Comparison of ENCODE assay signal across 27 cellular contexts in the genomic region with DNA sequence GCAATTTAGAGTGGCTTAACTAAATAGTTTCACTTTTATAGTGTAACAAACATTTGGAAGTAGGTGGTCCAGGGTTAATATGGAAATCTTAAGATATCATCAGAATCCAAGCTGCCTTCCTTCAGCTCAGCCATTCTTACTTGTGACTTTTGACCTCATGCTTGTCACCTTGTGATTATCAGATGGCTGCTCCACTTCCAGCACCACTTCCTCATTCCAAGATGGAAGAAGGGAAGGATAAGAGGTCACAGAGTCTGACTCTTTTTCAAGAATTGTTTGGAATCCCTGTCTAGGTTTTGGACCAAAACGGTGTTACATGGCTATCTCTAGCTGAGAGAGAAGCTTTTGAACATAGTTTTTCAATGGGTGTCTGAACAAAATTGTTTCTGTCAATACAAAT. TPM values are rescaled to one million over a fixed set of nuclear protein-coding genes. Genes with fewer than 3 reads are reported as not detected.
A peak's percentile ranks its signal among the peaks of the same experiment; 100 is the strongest.
DNase-seq lines count a peak whose midpoint lies in the region; ATAC-seq, FAIRE-seq and TF ChIP-seq lines count a peak whose summit lies in the region.
"Had no signal": no experiment of that assay in that cellular context is flagged by ENCODE, and none has a peak within 500 bp of the region (broad histone marks: within the 10 kb centered on the region; RNA-seq: fewer than 3 reads in every experiment).

No MANE protein-coding gene starts in this region.

- H3K4me1 ChIP-seq in PC-9 (replicated peaks; ENCODE audit: insufficient read depth) (peaks cover 8% of the 10 kb centered on the region), hepatocyte (ENCODE audit: insufficient read depth) (no peaks in the 10 kb centered on the region), psoas muscle (peaks cover 42% of the 10 kb centered on the region)
- H3K4me1 ChIP-seq: A549; BLaER1 treated with 17β-estradiol and CSF1 and Interleukin-3, amounts not matched to agents 10 nM and 100 nM; HAP-1 had no signal

- no peaks in the 10 kb centered on the region for H3K36me3 Mint-ChIP-seq in activated CD4-positive, alpha-beta memory T cell treated with anti-CD3 and anti-CD28 coated beads, Interleukin-2, amount 10 ng/mL, durations not matched to agents 7 days and 5 days (ENCODE audit: low read depth)

- H3K9me3 Mint-ChIP-seq in activated CD4-positive, alpha-beta memory T cell treated with anti-CD3 and anti-CD28 coated beads, Interleukin-2, amount 10 ng/mL, durations not matched to agents 7 days and 5 days = no peaks in the 10 kb centered on the region
- H3K9me3 Mint-ChIP-seq: CD4-positive, alpha-beta T cell; GM23338; HFFc6 had no signal

- H3K9me2 ChIP-seq in PC-9 (ENCODE audit: insufficient read depth) = no peaks in the 10 kb centered on the region; the same call in 1 of the 2 replicates
- H3K9me2 ChIP-seq in hepatocyte (replicated peaks; ENCODE audit: insufficient read depth) = no peaks in the 10 kb centered on the region

- H3K9me3 ChIP-seq in PC-9 (ENCODE audit: insufficient read depth, low read depth) (no peaks in the 10 kb centered on the region), hepatocyte (ENCODE audit: low read depth) (no peaks in the 10 kb centered on the region), psoas muscle (no peaks in the 10 kb centered on the region)
- H3K9me3 ChIP-seq: A549; BLaER1 treated with 17β-estradiol and CSF1 and Interleukin-3, amounts not matched to agents 10 nM and 100 nM; HAP-1 had no signal

- no peak for FAIRE-seq in GM12891 (lab: Jason Lieb, UNC)
- FAIRE-seq: A549, HepG2 had no signal

- WGBS in hepatocyte (ENCODE audit: low lambda C conversion rate, missing lambda C conversion rate) = 81% methylated on average over 1 of the region's 1 CpG
- WGBS in psoas muscle, 3 donors = 55 to 62% (median 61%) methylated on average over 1 of the region's 1 CpG

- H3K79me2 ChIP-seq in PC-9 (ENCODE audit: low read depth) (no peaks in the 10 kb centered on the region), hepatocyte (no peaks in the 10 kb centered on the region)

- H3K36me3 ChIP-seq in PC-9 (ENCODE audit: low read depth) (no peaks in the 10 kb centered on the region), hepatocyte (replicated peaks; ENCODE audit: insufficient read depth, low read depth) (no peaks in the 10 kb centered on the region), psoas muscle (ENCODE audit: insufficient read depth in 1 of 2, low read depth in 1 of 2) (no peaks in the 10 kb centered on the region)
- H3K36me3 ChIP-seq: BLaER1 treated with 17β-estradiol and CSF1 and Interleukin-3, amounts not matched to agents 10 nM and 100 nM; HAP-1 had no signal

- no peak for DNase-seq in GM12891 (ENCODE audit: insufficient read length, low spot score)
- DNase-seq in PC-9 = peak in 1 of 2 experiments; percentile 40
- DNase-seq in hepatocyte (ENCODE audit: low spot score) = no peak
- DNase-seq in psoas muscle = no peak
- no peak for DNase-seq in kidney glomerular epithelial cell (lab: John Stamatoyannopoulos, UW)
- DNase-seq in hepatic stellate cell (ENCODE audit: low spot score) = no peak
- DNase-seq in activated CD4-positive, alpha-beta memory T cell treated with anti-CD3 and anti-CD28 coated beads, Interleukin-2, amount 10 ng/mL, durations not matched to agents 7 days and 5 days = no peak
- DNase-seq: AML-193; CD4-positive, alpha-beta T cell; DMS53; HFFc6; Kasumi-1; NCI-H1105 treated with DMSO at 0.1 percent for 48 hours; NCI-H146; NCI-H1930; NCI-H2107; NCI-H524 treated with DMSO at 0.1 percent for 48 hours; NCI-H774; PC-3; Right ventricle myocardium superior had no signal

- no peaks in the 10 kb centered on the region for H3F3A ChIP-seq in PC-9 (ENCODE audit: insufficient read depth, low read depth)

- H4K20me1 ChIP-seq in PC-9 (ENCODE audit: insufficient read depth) (no peaks in the 10 kb centered on the region), hepatocyte (ENCODE audit: insufficient read depth, poor library complexity, severe bottlenecking) (no peaks in the 10 kb centered on the region)
- H4K20me1 ChIP-seq: BLaER1 treated with 17β-estradiol and CSF1 and Interleukin-3, amounts not matched to agents 10 nM and 100 nM had no signal

- H3K4me1 Mint-ChIP-seq in activated CD4-positive, alpha-beta memory T cell treated with anti-CD3 and anti-CD28 coated beads, Interleukin-2, amount 10 ng/mL, durations not matched to agents 7 days and 5 days = no peaks in the 10 kb centered on the region

- no peak overlapping the region for H3K27ac Mint-ChIP-seq in activated CD4-positive, alpha-beta memory T cell treated with anti-CD3 and anti-CD28 coated beads, Interleukin-2, amount 10 ng/mL, durations not matched to agents 7 days and 5 days
- H3K27ac Mint-ChIP-seq: CD4-positive, alpha-beta T cell; GM23338; HFFc6 had no signal

- no peak for ATAC-seq in psoas muscle
- ATAC-seq: A549, GM23338, HepG2, PC-3 had no signal

- peaks cover 15% of the 10 kb centered on the region for H3K27me3 Mint-ChIP-seq in activated CD4-positive, alpha-beta memory T cell treated with anti-CD3 and anti-CD28 coated beads, Interleukin-2, amount 10 ng/mL, durations not matched to agents 7 days and 5 days

- TF ChIP-seq CTCF in PC-9 (conservative IDR thresholded peaks at IDR 0.05) (no peak), hepatocyte (IDR thresholded peaks at IDR 0.05; ENCODE audit: poor library complexity) (no peak), psoas muscle (IDR thresholded peaks at IDR 0.05) (no peak)

- CTCF ChIA-PET in PC-9 (lab: Charles Lee) = no interaction called here
- CTCF ChIA-PET in activated CD4-positive, alpha-beta memory T cell treated with anti-CD3 and anti-CD28 coated beads, Interleukin-2, amount 10 ng/mL, durations not matched to agents 7 days and 5 days (lab: Charles Lee) = no interaction called here

- H3K27me3 ChIP-seq in PC-9 (ENCODE audit: insufficient read depth, low read depth) = no peaks in the 10 kb centered on the region
- H3K27me3 ChIP-seq in hepatocyte = no peaks in the 10 kb centered on the region
- H3K27me3 ChIP-seq in psoas muscle (ENCODE audit: insufficient read depth in 3 of 3, low read length in 2 of 3) = no peaks in the 10 kb centered on the region
- H3K27me3 ChIP-seq: BLaER1 treated with 17β-estradiol and CSF1 and Interleukin-3, amounts not matched to agents 10 nM and 100 nM had no signal

- TF ChIP-seq POLR2A in GM12891 (IDR thresholded peaks at IDR 0.05; ENCODE audit: low read depth, low read length) = no peak

- H2AFZ ChIP-seq in PC-9 (peak overlapping the region; percentile 49; the same call in 1 of the 2 replicates), hepatocyte (no peak overlapping the region)
- H2AFZ ChIP-seq: GM23338 had no signal

- no TSS peak for BruUV-seq in PC-9 (replicated peaks; lab: Mats Ljungman, UMichigan)

- intact Hi-C loops in PC-9 (cut with micrococcal nuclease; ENCODE audit: unreplicated experiment) = no loop called here
- intact Hi-C loops in psoas muscle (cut with DNase I) = no loop called here

- no peak overlapping the region for H3K27ac ChIP-seq in PC-9
- H3K27ac ChIP-seq in hepatocyte = peak overlapping the region; percentile 49
- H3K27ac ChIP-seq in psoas muscle = peak overlapping the region; percentile 21
- H3K27ac ChIP-seq: A549; BLaER1 treated with 17β-estradiol and CSF1 and Interleukin-3, amounts not matched to agents 10 nM and 100 nM had no signal

- H3K4me2 ChIP-seq in PC-9 = no peak overlapping the region
- H3K4me2 ChIP-seq in hepatocyte = no peak overlapping the region
- H3K4me2 ChIP-seq: A549; BLaER1 treated with 17β-estradiol and CSF1 and Interleukin-3, amounts not matched to agents 10 nM and 100 nM; GM23338 had no signal

- H3K4me3 Mint-ChIP-seq in activated CD4-positive, alpha-beta memory T cell treated with anti-CD3 and anti-CD28 coated beads, Interleukin-2, amount 10 ng/mL, durations not matched to agents 7 days and 5 days = no peak overlapping the region
- H3K4me3 Mint-ChIP-seq: CD4-positive, alpha-beta T cell; GM23338; HFFc6 had no signal

- POLR2A ChIA-PET in PC-9 (lab: Charles Lee; ENCODE audit: unreplicated experiment) = no interaction called here
- POLR2A ChIA-PET in activated CD4-positive, alpha-beta memory T cell treated with anti-CD3 and anti-CD28 coated beads, Interleukin-2, amount 10 ng/mL, durations not matched to agents 7 days and 5 days (lab: Charles Lee) = no interaction called here

- H3K4me3 ChIP-seq in PC-9 = no peak overlapping the region
- H3K4me3 ChIP-seq in hepatocyte = no peak overlapping the region
- no peak overlapping the region for H3K4me3 ChIP-seq in psoas muscle
- H3K4me3 ChIP-seq: A549; BLaER1 treated with 17β-estradiol and CSF1 and Interleukin-3, amounts not matched to agents 10 nM and 100 nM; GM23338; HAP-1 had no signal

TF ChIP-seq in GM12891, 5 proteins besides CTCF, POLR2A, EP300 and RAD21:
- no peak for TF ChIP-seq TAF1 (IDR thresholded peaks at IDR 0.05; ENCODE audit: low read depth, low read length)
- 0 out of 2 replicates have a peak, but pooled peaks have one; percentile 18 for TF ChIP-seq SPI1 (IDR thresholded peaks at IDR 0.05; ENCODE audit: low read depth, low read length)
- no peak for TF ChIP-seq POLR2AphosphoS5 (IDR thresholded peaks at IDR 0.05; ENCODE audit: low read depth, low read length)
- TF ChIP-seq POU2F2 (IDR thresholded peaks at IDR 0.05; ENCODE audit: low read depth, low read length) = no peak
- TF ChIP-seq PAX5 (IDR thresholded peaks at IDR 0.05; ENCODE audit: insufficient read depth, low read length, severe bottlenecking) = no peak

RNA-seq across cellular contexts. Expression of gene MTTP, which starts 39.9 kb away (rescaled TPM):
- 0.26 TPM for polyA plus RNA-seq in GM12891 (2012; ENCODE audit: low read depth, missing spikeins)
- not detected in 2 replicates for total RNA-seq in PC-9 (2021)
- 81.2 and 92.2 TPM in 2 replicates for total RNA-seq in hepatocyte
- 23.7 and 40.1 TPM in 2 replicates for polyA plus RNA-seq in hepatocyte
- under 1 TPM; 0.07 to 0.99 (median 0.39) TPM for total RNA-seq in psoas muscle
- polyA plus RNA-seq in psoas muscle = under 1 TPM; 0.04 to 0.44 (median 0.28) TPM
- under 1 TPM; 0.15 to 0.30 TPM for total RNA-seq in activated CD4-positive, alpha-beta memory T cell treated with anti-CD3 and anti-CD28 coated beads, Interleukin-2, amount 10 ng/mL, durations not matched to agents 7 days and 5 days
- total RNA-seq: CD4-positive, alpha-beta T cell; G401; HFFc6 had no signal

RNA-seq across cellular contexts. Expression of gene C4orf54, which starts 43.1 kb away (rescaled TPM):
- not detected for polyA plus RNA-seq in GM12891 (2012; ENCODE audit: low read depth, missing spikeins)
- 0.22 and 0.23 TPM in 2 replicates for total RNA-seq in PC-9 (2021)
- 0.07 TPM in 1 of 2 replicates, not detected in the other for total RNA-seq in hepatocyte
- polyA plus RNA-seq in hepatocyte = not detected in 2 replicates
- total RNA-seq in psoas muscle = 100 to 1,000 TPM in 2 of 4 donors, 10 to 100 TPM in 2; 58.1 to 151 (median 92.5) TPM
- 10 to 100 TPM in 2 of 3 donors, 1 to 10 TPM in 1; 3.3 to 35.7 (median 34.0) TPM for polyA plus RNA-seq in psoas muscle
- not detected for total RNA-seq in activated CD4-positive, alpha-beta memory T cell treated with anti-CD3 and anti-CD28 coated beads, Interleukin-2, amount 10 ng/mL, durations not matched to agents 7 days and 5 days
- total RNA-seq: CD4-positive, alpha-beta T cell; G401; GM23338; HepG2; HT1080 had no signal
- polyA plus RNA-seq: A549, HepG2 had no signal

RNA-seq across cellular contexts. Expression of gene TRMT10A, which starts 50.7 kb away (rescaled TPM):
- polyA plus RNA-seq in GM12891 (2012; ENCODE audit: low read depth, missing spikeins) = 3.7 TPM
- total RNA-seq in PC-9 (2021) = 4.6 and 6.1 TPM in 2 replicates
- 16.9 and 17.9 TPM in 2 replicates for total RNA-seq in hepatocyte
- polyA plus RNA-seq in hepatocyte = 5.4 and 6.2 TPM in 2 replicates
- total RNA-seq in psoas muscle = 1 to 10 TPM; 2.9 to 4.6 (median 4.3) TPM
- 1 to 10 TPM; 2.1 to 7.2 (median 5.9) TPM for polyA plus RNA-seq in psoas muscle
- 10 to 100 TPM in 1 of 2 experiments, 1 to 10 TPM in 1; 8.5 to 10.4 TPM for total RNA-seq in activated CD4-positive, alpha-beta memory T cell treated with anti-CD3 and anti-CD28 coated beads, Interleukin-2, amount 10 ng/mL, durations not matched to agents 7 days and 5 days

Comparison
In these comparisons a context has a peak if more than half of its experiments do, and no peak if none do; other contexts are left out.
1. RNA of gene MTTP, which starts 39.9 kb away (total RNA-seq): 81.2 to 92.2 TPM in hepatocyte; 0.07 to 0.99 TPM in psoas muscle, 0.15 to 0.30 TPM in activated CD4-positive, alpha-beta memory T cell treated with anti-CD3 and anti-CD28 coated beads, Interleukin-2, amount 10 ng/mL, durations not matched to agents 7 days and 5 days and not detected in PC-9; every median in the first group is over 10 times any median in the second.
2. RNA of gene C4orf54, which starts 43.1 kb away (total RNA-seq): 58.1 to 151 TPM in psoas muscle; 0.22 to 0.23 TPM in PC-9, 0.07 TPM in hepatocyte and not detected in activated CD4-positive, alpha-beta memory T cell treated with anti-CD3 and anti-CD28 coated beads, Interleukin-2, amount 10 ng/mL, durations not matched to agents 7 days and 5 days; every median in the first group is over 10 times any median in the second.